Comparison of ENCODE assay signal across 11 cellular contexts in genomic region chr13:99335603-99336002, GRCh38. TPM values are rescaled to one million over a fixed set of nuclear protein-coding genes. Genes with fewer than 3 reads are reported as not detected.
A peak's percentile ranks its signal among the peaks of the same experiment; 100 is the strongest.
DNase-seq lines count a peak whose midpoint lies in the region; ATAC-seq and TF ChIP-seq lines count a peak whose summit lies in the region.
"Had no signal": no experiment of that assay in that cellular context is flagged by ENCODE, and none has a peak within 500 bp of the region (broad histone marks: within the 10 kb centered on the region; RNA-seq: fewer than 3 reads in every experiment).

No MANE protein-coding gene starts in this region.

- DNase-seq in CD4-positive, CD25-positive, alpha-beta regulatory T cell: no peak
- no peak for DNase-seq in T-helper 17 cell
- no peak for DNase-seq in SK-N-DZ (ENCODE audit: low spot score)
- no peak for DNase-seq in ureter (ENCODE audit: low spot score)
- DNase-seq in GM10248 (ENCODE audit: extremely low spot score): no peak
- no peak for DNase-seq in DMS 273 treated with DMSO at 0.1 percent for 48 hours (lab: John Stamatoyannopoulos, UW)
- DNase-seq: activated CD4-positive, alpha-beta T cell treated with anti-CD3 and anti-CD28 coated beads for 4 hours; NCI-H1105 treated with DMSO at 0.1 percent for 48 hours had no signal

- H3K27ac Mint-ChIP-seq in CD4-positive, CD25-positive, alpha-beta regulatory T cell: peak overlapping the region in 2 of 3 donors; percentile 69 to 82
- H3K27ac Mint-ChIP-seq in T-helper 17 cell: peak overlapping the region; percentile 99

- H3K27me3 Mint-ChIP-seq in CD4-positive, CD25-positive, alpha-beta regulatory T cell: no peaks in the 10 kb centered on the region
- no peaks in the 10 kb centered on the region for H3K27me3 Mint-ChIP-seq in T-helper 17 cell

- H3K9me3 Mint-ChIP-seq in CD4-positive, CD25-positive, alpha-beta regulatory T cell: no peaks in the 10 kb centered on the region

- no peak for ATAC-seq in CD4-positive, CD25-positive, alpha-beta regulatory T cell (ENCODE audit: low read depth in 2 of 2)
- peak; percentile 79 for ATAC-seq in GM18907 (IDR thresholded peaks at IDR 0.05; ENCODE audit: unreplicated experiment)
- peak; percentile 77 for ATAC-seq in HG02885 (IDR thresholded peaks at IDR 0.05; ENCODE audit: poor library complexity, unreplicated experiment)
- ATAC-seq in T-helper 17 cell: no peak

- no peaks in the 10 kb centered on the region for H3K9me3 ChIP-seq in CD4-positive, CD25-positive, alpha-beta regulatory T cell (ENCODE audit: control insufficient read depth in 2 of 2, low read length in 2 of 2)
- H3K9me3 ChIP-seq in T-helper 17 cell (ENCODE audit: control insufficient read depth, low read length, poor library complexity, severe bottlenecking): no peaks in the 10 kb centered on the region
- H3K9me3 ChIP-seq: suprapubic skin had no signal

- peaks cover 5% of the 10 kb centered on the region for H3K36me3 ChIP-seq in CD4-positive, CD25-positive, alpha-beta regulatory T cell (ENCODE audit: control insufficient read depth, insufficient read depth, low read length)

- H3K27ac ChIP-seq in CD4-positive, CD25-positive, alpha-beta regulatory T cell (ENCODE audit: insufficient read depth, low read length, poor library complexity, severe bottlenecking): no peak overlapping the region
- H3K27ac ChIP-seq: suprapubic skin had no signal

- TF ChIP-seq CTCF in GM10248 (IDR thresholded peaks at IDR 0.05; ENCODE audit: control extremely low read depth, extremely low read depth, low read depth, missing control alignments): no peak

- H3K27me3 ChIP-seq in CD4-positive, CD25-positive, alpha-beta regulatory T cell (ENCODE audit: control insufficient read depth, insufficient read depth, low read length): no peaks in the 10 kb centered on the region
- H3K27me3 ChIP-seq: suprapubic skin had no signal

- peaks cover 52% of the 10 kb centered on the region for H3K36me3 Mint-ChIP-seq in CD4-positive, CD25-positive, alpha-beta regulatory T cell
- peaks cover 8% of the 10 kb centered on the region for H3K36me3 Mint-ChIP-seq in T-helper 17 cell (ENCODE audit: low read depth)

- no peak overlapping the region for H3K4me3 ChIP-seq in CD4-positive, CD25-positive, alpha-beta regulatory T cell (ENCODE audit: low read depth, low read length)
- H3K4me3 ChIP-seq: suprapubic skin had no signal

- H3K4me1 ChIP-seq in CD4-positive, CD25-positive, alpha-beta regulatory T cell (ENCODE audit: control insufficient read depth, insufficient read depth, low read length, poor library complexity, severe bottlenecking): peaks cover 15% of the 10 kb centered on the region
- H3K4me1 ChIP-seq: suprapubic skin had no signal

- POLR2A ChIA-PET in GM10248 (lab: Yijun Ruan, JAX): no interaction called here

- peaks cover 35 to 61% (median 52%) of the 10 kb centered on the region in 4 donors for H3K4me1 Mint-ChIP-seq in CD4-positive, CD25-positive, alpha-beta regulatory T cell
- H3K4me1 Mint-ChIP-seq in T-helper 17 cell: peaks cover 52% of the 10 kb centered on the region

- no peak overlapping the region for H3K4me3 Mint-ChIP-seq in CD4-positive, CD25-positive, alpha-beta regulatory T cell
- peak overlapping the region; percentile 28 for H3K4me3 Mint-ChIP-seq in T-helper 17 cell

- CTCF ChIA-PET in GM10248 (lab: Yijun Ruan, JAX): interaction anchor here (0.7 to 2.6 kb wide), 10 partner anchors 10 to 70 kb away, joined by 3 to 8 read pairs (median 4); no protein-coding TSS in a partner anchor

RNA-seq across cellular contexts. Expression of gene GPR183, which starts 28.4 kb away (rescaled TPM):
- total RNA-seq in CD4-positive, CD25-positive, alpha-beta regulatory T cell: 206 TPM
- 100 to 1,000 TPM; 262 to 418 (median 324) TPM for polyA plus RNA-seq in CD4-positive, CD25-positive, alpha-beta regulatory T cell
- 100 to 1,000 TPM; 249 to 322 TPM for total RNA-seq in T-helper 17 cell
- polyA plus RNA-seq in SK-N-DZ (2014; cell fraction: cytosol; rRNA removed): not detected in 2 replicates
- polyA plus RNA-seq in SK-N-DZ (2014; cell fraction: nucleus; rRNA removed): not detected in 2 replicates
- total RNA-seq in ureter: 5.4 TPM

Comparison
In these comparisons a context has a peak if more than half of its experiments do, and no peak if none do; other contexts are left out.
1. ATAC-seq: peak in GM18907 (single experiment) and HG02885 (single experiment); none in CD4-positive, CD25-positive, alpha-beta regulatory T cell (0 of 2) and T-helper 17 cell (single experiment).
2. RNA of gene GPR183, which starts 28.4 kb away (total RNA-seq): 249 to 322 TPM in T-helper 17 cell and 206 TPM in CD4-positive, CD25-positive, alpha-beta regulatory T cell (single experiment); 5.4 TPM in ureter (single experiment); every median in the first group is over 10 times any median in the second.